ENCODE assay signal across 34 cellular contexts in genomic region chr3:55911256-55911655, GRCh38.
"Had no signal": no experiment of that assay in that cellular context is flagged by ENCODE, and none has a peak within 500 bp of the region (broad histone marks: within the 10 kb centered on the region; RNA-seq: fewer than 3 reads in every experiment).

No MANE protein-coding gene starts in this region.

- H3K9ac ChIP-seq: KMS-11 had no signal

- DNase-seq: Karpas-422, Kasumi-1, KBM-7, KG1, MG63, MM.1S, NCI-H1048, NCI-H1092, NCI-H1092 treated with DMSO at 0.1 percent for 48 hours, NCI-H1105, NCI-H1105 treated with DMSO at 0.1 percent for 48 hours, NCI-H1417, NCI-H1417 treated with DMSO at 0.1 percent for 48 hours, NCI-H1436, NCI-H1436 treated with DMSO at 0.1 percent for 48 hours, NCI-H146, NCI-H1694, NCI-H1694 treated with DMSO at 0.1 percent for 48 hours, NCI-H187, NCI-H187 treated with DMSO at 0.1 percent for 48 hours, NCI-H1930, NCI-H2029, NCI-H2029 treated with DMSO at 0.1 percent for 48 hours, NCI-H2081, NCI-H2081 treated with DMSO at 0.1 percent for 48 hours, NCI-H2107, NCI-H2171, NCI-H2171 treated with DMSO at 0.1 percent for 48 hours, NCI-H2227 treated with DMSO at 0.1 percent for 48 hours, NCI-H226, NCI-H345, NCI-H446, NCI-H446 treated with DMSO at 0.1 percent for 48 hours had no signal

- H3K4me2 ChIP-seq: KMS-11 had no signal

- H3K27ac ChIP-seq: KMS-11 had no signal

- H3K36me3 ChIP-seq: MG63 had no signal

- H3K4me3 ChIP-seq: MG63 had no signal

- H3K9me3 ChIP-seq: MG63 had no signal

- H3K27me3 ChIP-seq: MG63 had no signal
